19 cellular contexts compared by ENCODE assay signal in the genomic region with DNA sequence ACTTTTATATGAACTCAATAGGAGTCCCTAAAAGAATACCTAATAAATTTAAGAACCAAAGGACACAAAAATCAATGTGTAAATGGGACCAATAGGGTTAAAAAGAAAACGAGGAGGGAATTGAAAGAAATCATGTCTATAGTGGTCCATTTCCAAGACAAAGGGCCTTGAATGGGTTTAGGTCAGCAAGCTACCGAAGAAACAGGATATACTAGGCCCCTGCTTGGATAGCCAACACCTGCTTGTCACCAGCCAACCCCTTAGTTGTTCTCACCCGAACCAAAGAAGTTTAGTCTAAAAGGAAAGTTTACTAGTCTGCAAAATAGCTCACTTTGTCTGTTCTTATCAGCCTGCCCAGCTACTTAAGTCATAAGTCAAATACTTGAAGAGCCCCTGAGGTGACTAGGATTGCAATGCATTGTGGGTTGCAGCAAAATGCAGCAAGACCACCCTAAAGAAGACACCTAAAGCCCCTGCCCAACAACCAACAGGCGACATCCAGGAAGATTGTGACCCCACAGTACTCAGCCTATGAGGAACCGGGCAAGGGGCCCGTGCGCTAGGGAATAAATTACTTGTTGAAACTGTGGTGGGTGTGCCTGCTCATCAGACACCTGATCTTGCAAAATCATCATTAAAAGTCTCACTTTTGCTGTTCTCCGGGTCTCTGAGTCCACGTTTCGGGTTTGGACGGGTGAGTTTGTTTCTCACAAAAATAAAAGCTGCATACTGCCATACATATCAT.
DNase-seq lines count a peak whose midpoint lies in the region; ATAC-seq, FAIRE-seq and TF ChIP-seq lines count a peak whose summit lies in the region.
"Had no signal": no experiment of that assay in that cellular context is flagged by ENCODE, and none has a peak within 500 bp of the region (broad histone marks: within the 10 kb centered on the region; RNA-seq: fewer than 3 reads in every experiment).

No MANE protein-coding gene starts in this region.

- H3K79me2 ChIP-seq in HepG2 (ENCODE audit: insufficient read depth, low read length), result no peaks in the 10 kb centered on the region

- no peak overlapping the region for H2AFZ ChIP-seq in HepG2 (ENCODE audit: low read length)

- BruUV-seq in HepG2 (replicated peaks; lab: Mats Ljungman, UMichigan), result no TSS peak

- no peak for TF ChIP-seq EP300 in HepG2 (IDR thresholded peaks at IDR 0.05; ENCODE audit: low read depth in 2 of 2, low read length in 2 of 2)
- no peak for TF ChIP-seq EP300 in HepG2 (CRISPR knock-in tag; IDR thresholded peaks at IDR 0.05; ENCODE audit: borderline replicate concordance)

- no peak overlapping the region for H3K4me2 ChIP-seq in HepG2 (ENCODE audit: low read depth, low read length)
- H3K4me2 ChIP-seq: SK-N-SH had no signal

- H3K9me3 ChIP-seq in NT2/D1 (ENCODE audit: insufficient read depth, low read length) (0 out of 2 replicates have a peak, but pooled peaks cover 4% of the 10 kb centered on the region), iPS-20b (ENCODE audit: insufficient read depth, low read depth, low read length) (no peaks in the 10 kb centered on the region), HepG2 (ENCODE audit: low read length) (no peaks in the 10 kb centered on the region)
- H3K9me3 ChIP-seq: BLaER1 treated with 17β-estradiol and CSF1 and Interleukin-3, amounts not matched to agents 10 nM and 100 nM; SK-N-SH had no signal

- no peaks in the 10 kb centered on the region for H3K36me3 ChIP-seq in H7 (replicated peaks; ENCODE audit: control insufficient read depth, insufficient read depth, low read length)
- H3K36me3 ChIP-seq in NT2/D1 (ENCODE audit: insufficient read depth, insufficient read length, low read length), result no peaks in the 10 kb centered on the region
- H3K36me3 ChIP-seq in iPS-20b (ENCODE audit: insufficient read depth, low read depth, low read length), result no peaks in the 10 kb centered on the region
- no peaks in the 10 kb centered on the region for H3K36me3 ChIP-seq in HepG2 (replicated peaks in 1 of 2; ENCODE audit: control insufficient read depth in 1 of 2, insufficient read depth in 2 of 2, low read length in 2 of 2)
- H3K36me3 ChIP-seq: BLaER1 treated with 17β-estradiol and CSF1 and Interleukin-3, amounts not matched to agents 10 nM and 100 nM had no signal

- H3K27me3 ChIP-seq in H7 (ENCODE audit: control insufficient read depth, insufficient read depth, low read length) (no peaks in the 10 kb centered on the region), NT2/D1 (ENCODE audit: insufficient read depth, insufficient read length) (no peaks in the 10 kb centered on the region), iPS-20b (ENCODE audit: insufficient read depth, low read length) (no peaks in the 10 kb centered on the region; the same call in 1 of the 2 replicates), HepG2 (ENCODE audit: control insufficient read depth in 1 of 2, insufficient read depth in 2 of 2, low read length in 2 of 2) (peaks cover 9 to 84% of the 10 kb centered on the region in 2 experiments)

- FAIRE-seq in HepG2 (lab: Jason Lieb, UNC), result no peak
- FAIRE-seq: HTR-8/SVneo had no signal

- intact Hi-C loops in posterior vena cava (cut with DNase I), result loop anchor here in 1 of 2 donors (10.0 kb wide), 1 partner anchor 71 kb away; no protein-coding TSS in a partner anchor
- intact Hi-C loops in HepG2 (cut with micrococcal nuclease; ENCODE audit: unreplicated experiment), result no loop called here

- no peak for TF ChIP-seq POLR2A in HepG2 (IDR thresholded peaks at IDR 0.05; ENCODE audit: insufficient read depth in 1 of 2, low read depth in 2 of 2, low read length in 2 of 2)

- no peak for TF ChIP-seq CTCF in HepG2 (CRISPR knock-in tag; IDR thresholded peaks at IDR 0.05)

- no peak for TF ChIP-seq RAD21 in HepG2 (CRISPR knock-in tag; IDR thresholded peaks at IDR 0.05)

- CTCF ChIA-PET in HepG2 (lab: Yijun Ruan, JAX; ENCODE audit: low intra/inter-chr PET ratio, low total read pairs), result no interaction called here

- no peak for ATAC-seq in HepG2

- 2% methylated on average over 9 of the region's 11 CpGs for WGBS in HepG2 (ENCODE audit: low lambda C conversion rate)

- peaks cover 18% of the 10 kb centered on the region for H3K4me1 ChIP-seq in NT2/D1 (ENCODE audit: insufficient read depth, insufficient read length)
- peaks cover 19% of the 10 kb centered on the region; the same call in 1 of the 2 replicates for H3K4me1 ChIP-seq in iPS-20b (ENCODE audit: insufficient read depth, low read length)
- no peaks in the 10 kb centered on the region for H3K4me1 ChIP-seq in HepG2 (ENCODE audit: insufficient read depth, low read length)

- in situ Hi-C loops in HepG2 (cut with HindIII; ENCODE audit: extremely low pct_ligation_motif_present, low pct_unique_long_range_greater_than_20kb), result no loop called here

- peaks cover 4% of the 10 kb centered on the region; the same call in 1 of the 2 replicates for H4K20me1 ChIP-seq in HepG2 (ENCODE audit: insufficient read depth, low read length)

- H3K27ac ChIP-seq in iPS-20b (ENCODE audit: low read length) (no peak overlapping the region), HepG2 (ENCODE audit: extremely low read length, insufficient read depth, low read length) (no peak overlapping the region)
- H3K27ac ChIP-seq: BLaER1 treated with 17β-estradiol and CSF1 and Interleukin-3, amounts not matched to agents 10 nM and 100 nM had no signal

- DNase-seq in H7 (peak; percentile 55), NT2/D1 (ENCODE audit: low read depth, low spot score) (peak; percentile 44), posterior vena cava (ENCODE audit: low spot score) (peak; percentile 31), HepG2 (ENCODE audit: low spot score) (no peak), midbrain (lab: John Stamatoyannopoulos, UW) (no peak)
- DNase-seq in activated CD4-positive, alpha-beta T cell treated with anti-CD3 and anti-CD28 coated beads for 48 hours, result no peak
- DNase-seq: CD8-positive, alpha-beta memory T cell; HCEC 1CT; MM.1S; NCI-H1092; NCI-H1436 treated with DMSO at 0.1 percent for 48 hours; NCI-H2029 treated with DMSO at 0.1 percent for 48 hours; NCI-H446 treated with DMSO at 0.1 percent for 48 hours; OCI-M1; SHP77 treated with DMSO at 0.1 percent for 48 hours; SK-N-SH had no signal

- H3K9ac ChIP-seq in NT2/D1 (ENCODE audit: insufficient read length, low read depth) (no peak overlapping the region), iPS-20b (ENCODE audit: low read depth, low read length) (peak overlapping the region; percentile 15; the same call in 1 of the 2 replicates), HepG2 (ENCODE audit: insufficient read depth, low read depth, low read length) (no peak overlapping the region)
- H3K9ac ChIP-seq: BLaER1 treated with 17β-estradiol and CSF1 and Interleukin-3, amounts not matched to agents 10 nM and 100 nM; SK-N-SH had no signal

- POLR2A ChIA-PET in HepG2 (lab: Yijun Ruan, JAX), result no interaction called here

- H3K4me3 ChIP-seq in H7 (ENCODE audit: insufficient read depth, low read depth, low read length) (no peak overlapping the region), NT2/D1 (ENCODE audit: insufficient read length, low read depth) (no peak overlapping the region), iPS-20b (ENCODE audit: low read length) (no peak overlapping the region), HepG2 (replicated peaks in 1 of 3; ENCODE audit: insufficient read depth in 1 of 3, low read depth in 2 of 3, low read length in 3 of 3) (no peak overlapping the region)
- H3K4me3 ChIP-seq: BLaER1 treated with 17β-estradiol and CSF1 and Interleukin-3, amounts not matched to agents 10 nM and 100 nM had no signal

Comparison
In these comparisons a context has a peak if more than half of its experiments do, and no peak if none do; other contexts are left out.
1. DNase-seq: peak in H7 (single experiment), NT2/D1 (single experiment) and posterior vena cava (single experiment); none in HepG2 (single experiment), activated CD4-positive, alpha-beta T cell treated with anti-CD3 and anti-CD28 coated beads for 48 hours (single experiment) and midbrain (single experiment).